In the genomic region with DNA sequence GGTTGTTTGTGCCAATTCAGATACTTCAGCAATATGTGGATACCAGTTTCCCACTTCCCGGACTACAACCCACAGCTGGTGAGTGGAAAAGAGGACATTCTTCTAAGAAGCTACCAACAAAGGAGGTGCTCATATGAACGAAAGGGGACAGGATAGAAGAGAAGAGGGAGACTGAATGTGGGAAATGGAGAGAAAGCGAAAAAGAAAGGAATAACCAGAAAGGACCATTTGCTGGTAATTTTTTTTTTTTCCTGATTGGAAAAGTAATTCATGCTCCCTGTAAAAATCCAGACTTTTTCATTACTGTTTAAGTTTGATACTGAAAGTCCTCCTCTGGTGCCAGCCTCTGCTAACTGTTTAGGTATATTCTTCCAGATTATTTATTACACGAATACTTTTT, we compare ENCODE assay signal across 15 cellular contexts. TPM values are rescaled to one million over a fixed set of nuclear protein-coding genes. Genes with fewer than 3 reads are reported as not detected.
DNase-seq lines count a peak whose midpoint lies in the region; ATAC-seq and TF ChIP-seq lines count a peak whose summit lies in the region.
"Had no signal": no experiment of that assay in that cellular context is flagged by ENCODE, and none has a peak within 500 bp of the region (broad histone marks: within the 10 kb centered on the region; RNA-seq: fewer than 3 reads in every experiment).

No MANE protein-coding gene starts in this region.

- H3K4me1 Mint-ChIP-seq in activated B cell treated with CpG ODN at 0.5 μM for 24 hours: peaks cover 23% of the 10 kb centered on the region
- H3K4me1 Mint-ChIP-seq in immature natural killer cell: peaks cover 17 to 27% of the 10 kb centered on the region in 2 donors

- H3K27me3 ChIP-seq in BLaER1: no peaks in the 10 kb centered on the region
- no peaks in the 10 kb centered on the region for H3K27me3 ChIP-seq in DND-41 (ENCODE audit: insufficient read depth, low read length, poor library complexity)
- no peaks in the 10 kb centered on the region for H3K27me3 ChIP-seq in right cardiac atrium (ENCODE audit: control insufficient read depth, insufficient read depth)

- no peak overlapping the region for H2AFZ ChIP-seq in DND-41 (ENCODE audit: low read depth, low read length)

- H3K27me3 Mint-ChIP-seq in activated B cell treated with CpG ODN at 0.5 μM for 24 hours (peaks cover 10% of the 10 kb centered on the region), immature natural killer cell (ENCODE audit: low read depth in 3 of 3) (peaks cover 9 to 11% (median 10%) of the 10 kb centered on the region in 3 donors)

- TF ChIP-seq CTCF in DND-41 (IDR thresholded peaks at IDR 0.05; ENCODE audit: borderline replicate concordance, extremely low read depth, low read length, poor library complexity, severe bottlenecking): no peak
- no peak for TF ChIP-seq CTCF in activated B cell treated with CpG ODN at 0.5 μM for 24 hours (IDR thresholded peaks at IDR 0.05)

- WGBS in right cardiac atrium: 90% methylated on average over 4 of the region's 4 CpGs

- ATAC-seq in DND-41 (ENCODE audit: insufficient read depth, low read depth) (no peak), activated B cell treated with CpG ODN at 0.5 μM for 24 hours (ENCODE audit: low read depth) (no peak), right cardiac atrium (no peak), GM18858 (IDR thresholded peaks at IDR 0.05; ENCODE audit: unreplicated experiment) (no peak)
- ATAC-seq: left cardiac atrium had no signal

- intact Hi-C loops in activated B cell treated with CpG ODN at 0.5 μM for 24 hours (cut with micrococcal nuclease): loop anchor here (2.0 to 5.0 kb wide), 4 partner anchors 23 to 359 kb away; a partner anchor contains a TSS
- intact Hi-C loops in right cardiac atrium (cut with DNase I): loop anchor here in 1 of 4 donors (10.0 kb wide), 1 partner anchor 53 kb away; no protein-coding TSS in a partner anchor

- H3K4me2 ChIP-seq in BLaER1: peak overlapping the region; percentile 88
- H3K4me2 ChIP-seq in DND-41 (ENCODE audit: insufficient read depth, low read length): no peak overlapping the region; the same call in 1 of the 2 replicates

- H3K9me3 ChIP-seq in BLaER1: no peaks in the 10 kb centered on the region
- no peaks in the 10 kb centered on the region for H3K9me3 ChIP-seq in DND-41 (ENCODE audit: insufficient read depth, low read length, severe bottlenecking)
- no peaks in the 10 kb centered on the region for H3K9me3 ChIP-seq in right cardiac atrium (ENCODE audit: control insufficient read depth, low read length)
- H3K9me3 ChIP-seq: thoracic aorta had no signal

- H3K4me1 ChIP-seq in BLaER1 (peaks cover 57% of the 10 kb centered on the region), DND-41 (ENCODE audit: insufficient read depth, low read length) (peaks cover 24% of the 10 kb centered on the region), right cardiac atrium (ENCODE audit: control insufficient read depth, insufficient read depth, low read length) (peaks cover 1% of the 10 kb centered on the region)

- H3K27ac ChIP-seq in BLaER1 (no peak overlapping the region), DND-41 (ENCODE audit: low read length) (no peak overlapping the region), right cardiac atrium (ENCODE audit: low read length) (no peak overlapping the region)

- peak overlapping the region; percentile 93 for H3K4me3 Mint-ChIP-seq in activated B cell treated with CpG ODN at 0.5 μM for 24 hours
- H3K4me3 Mint-ChIP-seq in immature natural killer cell: peak overlapping the region; percentile 44 to 91 (median 61)

- H3K9ac ChIP-seq in BLaER1: no peak overlapping the region
- H3K9ac ChIP-seq in DND-41 (ENCODE audit: low read depth, low read length): peak overlapping the region; percentile 81; the same call in 1 of the 2 replicates

- H3K79me2 ChIP-seq in DND-41 (ENCODE audit: insufficient read depth, low read length): no peaks in the 10 kb centered on the region

- CTCF ChIA-PET in activated B cell treated with CpG ODN at 0.5 μM for 24 hours (lab: Charles Lee): interaction anchor here (1.3 to 1.5 kb wide), 2 partner anchors 10 to 45 kb away, joined by 4 to 5 read pairs; no protein-coding TSS in a partner anchor

- H4K20me1 ChIP-seq in BLaER1: peaks cover 19% of the 10 kb centered on the region; the same call in 1 of the 2 replicates
- H4K20me1 ChIP-seq in DND-41 (ENCODE audit: insufficient read depth, low read length): no peaks in the 10 kb centered on the region

- H3K36me3 ChIP-seq in BLaER1 (peaks cover 21% of the 10 kb centered on the region), DND-41 (ENCODE audit: insufficient read depth, low read length) (no peaks in the 10 kb centered on the region)
- H3K36me3 ChIP-seq: thoracic aorta had no signal

- POLR2A ChIA-PET in activated B cell treated with CpG ODN at 0.5 μM for 24 hours (lab: Charles Lee): interaction anchor here (0.6 to 3.7 kb wide), 5 partner anchors 10 to 709 kb away, joined by 3 to 78 read pairs (median 4); a partner anchor contains a TSS

- DNase-seq in DND-41 (no peak), activated B cell treated with CpG ODN at 0.5 μM for 24 hours (no peak), immature natural killer cell (no peak), NCI-H1436 (lab: John Stamatoyannopoulos, UW) (no peak), right cardiac atrium (no peak), mucosa of gallbladder (ENCODE audit: low spot score) (no peak)
- DNase-seq: H7, left cardiac atrium, NCI-H1092, NCI-H446 treated with DMSO at 0.1 percent for 48 hours, RPMI8226 had no signal

- H3K4me3 ChIP-seq in BLaER1 (no peak overlapping the region), DND-41 (ENCODE audit: low read depth in 1 of 2, low read length in 2 of 2) (no peak overlapping the region), right cardiac atrium (ENCODE audit: low read length) (no peak overlapping the region)

- H3K27ac Mint-ChIP-seq in activated B cell treated with CpG ODN at 0.5 μM for 24 hours (peak overlapping the region; percentile 50), immature natural killer cell (peak overlapping the region in 1 of 6 donors; percentile 34)

- H3K9me3 Mint-ChIP-seq in activated B cell treated with CpG ODN at 0.5 μM for 24 hours: no peaks in the 10 kb centered on the region
- H3K9me3 Mint-ChIP-seq in immature natural killer cell: no peaks in the 10 kb centered on the region

- H3K36me3 Mint-ChIP-seq in activated B cell treated with CpG ODN at 0.5 μM for 24 hours (ENCODE audit: low read depth): peaks cover 31% of the 10 kb centered on the region
- H3K36me3 Mint-ChIP-seq in immature natural killer cell: peaks cover 0 to 4% (median 0%) of the 10 kb centered on the region in 3 donors

RNA-seq across cellular contexts. Expression of a gene that starts 1.5 kb away (rescaled TPM):
- total RNA-seq in activated B cell treated with CpG ODN at 0.5 μM for 24 hours (22.3 and 27.3 TPM in 2 replicates), right cardiac atrium (1 to 10 TPM; 1.6 to 2.0 (median 1.7) TPM), mucosa of gallbladder (2.8 TPM)
- polyA plus RNA-seq in immature natural killer cell (under 1 TPM in 1 of 3 donors, not detected in 2; 0.77 TPM), right cardiac atrium (3.2 TPM)

RNA-seq across cellular contexts. Expression of a gene that starts 22.6 kb away (rescaled TPM):
- total RNA-seq in activated B cell treated with CpG ODN at 0.5 μM for 24 hours: 0.05 TPM in 1 of 2 replicates, not detected in the other
- polyA plus RNA-seq in immature natural killer cell: not detected
- 10 to 100 TPM in 1 of 4 donors, 1 to 10 TPM in 3; 5.9 to 14.4 (median 7.2) TPM for total RNA-seq in right cardiac atrium
- 7.2 TPM for polyA plus RNA-seq in right cardiac atrium
- 7.2 TPM for total RNA-seq in mucosa of gallbladder
- total RNA-seq: bronchial epithelial cell, H7 had no signal

RNA-seq across cellular contexts. Expression of a gene that starts 57.5 kb away (rescaled TPM):
- total RNA-seq in activated B cell treated with CpG ODN at 0.5 μM for 24 hours (25.3 and 26.2 TPM in 2 replicates), right cardiac atrium (10 to 100 TPM; 17.6 to 21.0 (median 19.4) TPM), mucosa of gallbladder (42.2 TPM)
- polyA plus RNA-seq in immature natural killer cell (10 to 100 TPM; 20.8 to 36.8 (median 35.3) TPM), right cardiac atrium (12.7 TPM)
